Comparison of ENCODE assay signal across 9 cellular contexts in the genomic region with DNA sequence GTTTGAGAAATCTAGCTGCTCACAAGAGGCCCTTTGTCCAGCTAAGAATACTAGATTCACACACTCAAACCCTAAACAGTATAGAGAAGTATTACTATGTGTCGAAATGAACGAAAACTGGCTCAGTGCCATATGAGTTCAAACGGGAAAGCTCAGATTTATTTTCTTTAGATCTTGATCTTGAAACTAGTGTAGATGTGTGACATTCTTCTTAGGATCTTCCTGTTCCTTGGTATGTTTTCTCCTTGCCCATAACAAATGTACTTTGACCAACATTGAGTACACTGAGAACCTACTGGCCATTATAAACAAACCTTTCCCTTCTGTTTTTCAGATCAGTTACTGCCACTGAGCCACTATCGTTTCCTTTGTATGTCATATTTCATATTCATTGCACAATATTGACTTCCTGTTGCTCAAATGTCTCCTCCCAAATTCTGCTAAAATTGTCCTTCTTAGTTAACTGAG. TPM values are rescaled to one million over a fixed set of nuclear protein-coding genes. Genes with fewer than 3 reads are reported as not detected.
A peak's percentile ranks its signal among the peaks of the same experiment; 100 is the strongest.
DNase-seq lines count a peak whose midpoint lies in the region; ATAC-seq and TF ChIP-seq lines count a peak whose summit lies in the region.
"Had no signal": no experiment of that assay in that cellular context is flagged by ENCODE, and none has a peak within 500 bp of the region (broad histone marks: within the 10 kb centered on the region; RNA-seq: fewer than 3 reads in every experiment).

No MANE protein-coding gene starts in this region.

- no peak for ATAC-seq in GM18519 (IDR thresholded peaks at IDR 0.05; ENCODE audit: low FRiP score, unreplicated experiment)
- ATAC-seq in activated T-helper 17 cell treated with anti-CD3 and anti-CD28 coated beads, Interleukin-2, amount 50 U/mL, for 72 hours (replicated peaks): no peak

- DNase-seq in SKM-1 treated with dmso at 0.1 percent for 144 hours (lab: John Stamatoyannopoulos, UW; ENCODE audit: unreplicated experiment) (peak; percentile 29), SKM-1 (lab: John Stamatoyannopoulos, UW; ENCODE audit: unreplicated experiment) (no peak), inferior parietal cortex (ENCODE audit: extremely low spot score) (peak; percentile 11), GOT3 (lab: John Stamatoyannopoulos, UW) (no peak)
- DNase-seq: stimulated activated CD4-positive, alpha-beta T cell treated with anti-CD3 and anti-CD28 coated beads, Interleukin-12 subunit alpha, Interleukin-12 subunit beta, amount 100 ng/mL, for 4 hours had no signal

- peak overlapping the region in 1 of 5 donors; percentile 62 for H3K9ac ChIP-seq in subcutaneous abdominal adipose tissue (ENCODE audit: low read length in 5 of 5)

- no peak overlapping the region for H3K27ac Mint-ChIP-seq in activated T-helper 17 cell treated with anti-CD3 and anti-CD28 coated beads, Interleukin-2, amount 50 U/mL, for 72 hours

- H3K27ac ChIP-seq in VCaP (peak overlapping the region; percentile 97), subcutaneous abdominal adipose tissue (ENCODE audit: low read depth, low read length) (no peak overlapping the region)

- TF ChIP-seq CTCF in VCaP (conservative IDR thresholded peaks at IDR 0.05): no peak

- peaks cover 4 to 15% (median 12%) of the 10 kb centered on the region in 5 donors for H3K4me1 ChIP-seq in subcutaneous abdominal adipose tissue (ENCODE audit: control insufficient read depth in 5 of 5, insufficient read depth in 5 of 5, low read length in 5 of 5)

- H3K9me3 Mint-ChIP-seq in activated T-helper 17 cell treated with anti-CD3 and anti-CD28 coated beads, Interleukin-2, amount 50 U/mL, for 72 hours: no peaks in the 10 kb centered on the region

- no peaks in the 10 kb centered on the region for H3K36me3 ChIP-seq in subcutaneous abdominal adipose tissue (ENCODE audit: control insufficient read depth in 5 of 5, insufficient read depth in 5 of 5, low read length in 5 of 5)

- no peaks in the 10 kb centered on the region for H3K27me3 Mint-ChIP-seq in activated T-helper 17 cell treated with anti-CD3 and anti-CD28 coated beads, Interleukin-2, amount 50 U/mL, for 72 hours

- H3K36me3 Mint-ChIP-seq in activated T-helper 17 cell treated with anti-CD3 and anti-CD28 coated beads, Interleukin-2, amount 50 U/mL, for 72 hours (ENCODE audit: low read depth): no peaks in the 10 kb centered on the region

- peaks cover 10% of the 10 kb centered on the region for H3K4me1 Mint-ChIP-seq in activated T-helper 17 cell treated with anti-CD3 and anti-CD28 coated beads, Interleukin-2, amount 50 U/mL, for 72 hours

- H3K27me3 ChIP-seq in subcutaneous abdominal adipose tissue (ENCODE audit: control insufficient read depth in 5 of 5, insufficient read depth in 4 of 5, low read length in 5 of 5): peaks cover 0 to 3% (median 0%) of the 10 kb centered on the region in 5 donors

- no peak overlapping the region for H3K4me3 Mint-ChIP-seq in activated T-helper 17 cell treated with anti-CD3 and anti-CD28 coated beads, Interleukin-2, amount 50 U/mL, for 72 hours

- H3K9me3 ChIP-seq in subcutaneous abdominal adipose tissue (ENCODE audit: control insufficient read depth in 5 of 5, low read length in 5 of 5): no peaks in the 10 kb centered on the region

- peak overlapping the region in 4 of 5 donors; percentile 15 to 45 (median 28) for H3K4me3 ChIP-seq in subcutaneous abdominal adipose tissue (ENCODE audit: low read depth in 1 of 5, low read length in 5 of 5)

RNA-seq across cellular contexts. Expression of a gene that starts 21.3 kb away (rescaled TPM):
- total RNA-seq in activated T-helper 17 cell treated with anti-CD3 and anti-CD28 coated beads, Interleukin-2, amount 50 U/mL, for 72 hours: not detected

Comparison
In these comparisons a context has a peak if more than half of its experiments do, and no peak if none do; other contexts are left out.
1. DNase-seq: peak in SKM-1 treated with dmso at 0.1 percent for 144 hours (single experiment) and inferior parietal cortex (single experiment); none in SKM-1 (single experiment) and GOT3 (single experiment).